ENCODE assay signal across 8 cellular contexts in the genomic region with DNA sequence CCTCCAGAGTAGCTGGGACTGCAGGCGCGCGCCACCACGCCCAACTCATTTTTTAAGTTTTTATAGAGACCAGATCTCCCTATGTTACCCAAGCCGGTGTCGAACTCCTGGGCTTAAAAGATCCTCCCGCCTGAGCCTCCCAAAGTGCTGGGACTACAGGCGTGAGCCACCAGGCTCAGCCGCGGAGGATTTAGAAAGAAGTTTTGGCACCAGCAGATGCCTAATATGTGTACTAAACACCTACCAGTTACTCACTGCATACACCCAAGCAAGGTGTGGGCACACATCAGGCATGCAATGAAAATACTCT. TPM values are rescaled to one million over a fixed set of nuclear protein-coding genes. Genes with fewer than 3 reads are reported as not detected.
DNase-seq lines count a peak whose midpoint lies in the region; ATAC-seq, FAIRE-seq and TF ChIP-seq lines count a peak whose summit lies in the region.

No MANE protein-coding gene starts in this region.

- peak overlapping the region; percentile 95 for H3K27ac Mint-ChIP-seq in T-helper 17 cell

- 55 to 59% methylated on average over 10 of the region's 10 CpGs for WGBS in sigmoid colon, 2 donors

- no peak for TF ChIP-seq EP300 in sigmoid colon (IDR thresholded peaks at IDR 0.05)

- intact Hi-C loops in sigmoid colon (cut with DNase I), result loop anchor here (2.0 to 10.0 kb wide), 5 partner anchors 38 to 535 kb away; a partner anchor contains a TSS

- H3K36me3 ChIP-seq in sigmoid colon, result no peaks in the 10 kb centered on the region

- peaks cover 9% of the 10 kb centered on the region for H3K4me1 Mint-ChIP-seq in T-helper 17 cell

- DNase-seq in T-helper 17 cell (no peak), fibroblast of villous mesenchyme (ENCODE audit: low read depth) (no peak), sigmoid colon (no peak), H54 (ENCODE audit: insufficient read length, low spot score) (no peak), NCI-H1694 (lab: John Stamatoyannopoulos, UW) (no peak), erythroblast (lab: John Stamatoyannopoulos, UW) (no peak)

- H3K27me3 Mint-ChIP-seq in T-helper 17 cell, result no peaks in the 10 kb centered on the region

- peak overlapping the region; percentile 95 for H3K4me3 Mint-ChIP-seq in T-helper 17 cell

- TF ChIP-seq CTCF in GM12875 (IDR thresholded peaks at IDR 0.05; ENCODE audit: borderline replicate concordance, insufficient read depth, low read depth, low read length) (no peak), fibroblast of villous mesenchyme (IDR thresholded peaks at IDR 0.05; ENCODE audit: insufficient read depth, low read depth, low read length) (no peak), sigmoid colon (IDR thresholded peaks at IDR 0.05) (no peak)

- no peaks in the 10 kb centered on the region for H3K9me3 ChIP-seq in T-helper 17 cell (ENCODE audit: control insufficient read depth, low read length, poor library complexity, severe bottlenecking)
- peaks cover 0 to 2% (median 0%) of the 10 kb centered on the region in 4 donors for H3K9me3 ChIP-seq in sigmoid colon

- no peak for FAIRE-seq in H54 (lab: Jason Lieb, UNC)

- no peak for TF ChIP-seq POLR2A in sigmoid colon (IDR thresholded peaks at IDR 0.05)
- no peak for TF ChIP-seq POLR2A in H54 (IDR thresholded peaks at IDR 0.05; ENCODE audit: low read depth, low read length)
- no peak for TF ChIP-seq POLR2A in erythroblast (IDR thresholded peaks at IDR 0.05; ENCODE audit: low read length)

- H3K27me3 ChIP-seq in sigmoid colon, result no peaks in the 10 kb centered on the region

- H3K4me3 ChIP-seq in GM12875 (ENCODE audit: low read depth, low read length) (peak overlapping the region; percentile 91), fibroblast of villous mesenchyme (ENCODE audit: low read depth, low read length) (peak overlapping the region; percentile 80), sigmoid colon (peak overlapping the region; percentile 70 to 79 (median 74))

- peak overlapping the region; percentile 85 to 88 (median 86) for H3K27ac ChIP-seq in sigmoid colon

- H3K4me1 ChIP-seq in sigmoid colon, result peaks cover 0 to 22% (median 13%) of the 10 kb centered on the region in 4 donors

- H3K36me3 Mint-ChIP-seq in T-helper 17 cell (ENCODE audit: low read depth), result no peaks in the 10 kb centered on the region

- ATAC-seq in T-helper 17 cell, result no peak
- no peak for ATAC-seq in HG02759 (IDR thresholded peaks at IDR 0.05; ENCODE audit: unreplicated experiment)

RNA-seq across cellular contexts. Expression of a gene that starts 0.5 kb away (rescaled TPM):
- total RNA-seq in T-helper 17 cell (1 to 10 TPM; 3.5 to 4.7 TPM), fibroblast of villous mesenchyme (2.6 and 4.7 TPM in 2 replicates), sigmoid colon (10 to 100 TPM in 1 of 4 donors, 1 to 10 TPM in 3; 3.5 to 13.3 (median 7.6) TPM)
- polyA plus RNA-seq in sigmoid colon, result 1 to 10 TPM in 1 of 3 donors, under 1 TPM in 2; 0.60 to 2.2 (median 0.92) TPM

RNA-seq across cellular contexts. Expression of a gene that starts 39.0 kb away (rescaled TPM):
- total RNA-seq in T-helper 17 cell (1 to 10 TPM; 1.4 to 2.2 TPM), fibroblast of villous mesenchyme (3.5 and 8.2 TPM in 2 replicates), sigmoid colon (1 to 10 TPM; 4.8 to 8.2 (median 6.9) TPM)
- 1 to 10 TPM in 1 of 3 donors, under 1 TPM in 2; 0.60 to 2.4 (median 0.69) TPM for polyA plus RNA-seq in sigmoid colon
